In the genomic region with DNA sequence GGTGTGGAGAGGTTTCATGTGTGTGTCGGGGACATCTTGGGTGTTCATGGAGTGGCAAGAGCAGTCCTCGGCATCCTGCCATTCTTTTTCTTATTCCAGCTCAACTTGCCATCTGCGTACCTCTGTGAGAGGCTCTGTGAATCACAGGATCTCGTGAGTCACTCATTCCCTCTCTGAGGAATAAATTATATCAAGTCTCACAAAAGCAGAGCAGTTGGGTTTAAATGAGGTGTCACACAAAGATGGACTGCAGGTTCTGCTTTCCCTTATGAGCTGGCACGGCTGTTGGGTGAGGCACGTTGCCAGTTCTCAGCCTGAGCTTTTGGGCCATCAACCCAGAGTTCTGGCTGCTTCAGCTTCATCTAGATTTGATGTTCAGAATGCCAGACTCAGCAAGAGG, we compare ENCODE assay signal across 16 cellular contexts. TPM values are rescaled to one million over a fixed set of nuclear protein-coding genes. Genes with fewer than 3 reads are reported as not detected.
DNase-seq lines count a peak whose midpoint lies in the region; ATAC-seq and TF ChIP-seq lines count a peak whose summit lies in the region.
"Had no signal": no experiment of that assay in that cellular context is flagged by ENCODE, and none has a peak within 500 bp of the region (broad histone marks: within the 10 kb centered on the region; RNA-seq: fewer than 3 reads in every experiment).

No MANE protein-coding gene starts in this region.

- no peaks in the 10 kb centered on the region for H3K9me3 Mint-ChIP-seq in mesothelial cell of epicardium
- H3K9me3 Mint-ChIP-seq: activated naive CD4-positive, alpha-beta T cell treated with anti-CD3 and anti-CD28 coated beads, Interleukin-2, amount 10 ng/mL, durations not matched to agents 7 days and 5 days had no signal

- DNase-seq in DMS 273 treated with DMSO at 0.1 percent for 48 hours (lab: John Stamatoyannopoulos, UW), result peak; percentile 56
- DNase-seq in NCI-H446 (lab: John Stamatoyannopoulos, UW), result peak; percentile 74 to 94
- DNase-seq in dedifferentiated amniotic fluid mesenchymal stem cell (ENCODE audit: extremely low spot score), result peak; percentile 50
- peak; percentile 70 for DNase-seq in occipital lobe (lab: John Stamatoyannopoulos, UW)
- no peak for DNase-seq in left lobe of liver (ENCODE audit: low spot score)
- no peak for DNase-seq in NCI-H2081 treated with DMSO at 0.1 percent for 48 hours (lab: John Stamatoyannopoulos, UW)
- no peak for DNase-seq in NOMO-1 treated with DMSO at 0.1 percent for 48 hours (lab: John Stamatoyannopoulos, UW; ENCODE audit: unreplicated experiment)
- no peak for DNase-seq in mesothelial cell of epicardium (ENCODE audit: low spot score in 2 of 2, unreplicated experiment in 2 of 2)
- DNase-seq: activated CD4-positive, alpha-beta T cell treated with anti-CD3 and anti-CD28 coated beads, Interleukin-2, amount 50 U/mL, for 1 hour; activated naive CD4-positive, alpha-beta T cell treated with anti-CD3 and anti-CD28 coated beads, Interleukin-2, amount 10 ng/mL, durations not matched to agents 7 days and 5 days; DMS79 treated with DMSO at 0.1 percent for 48 hours; NCI-H1048; RPMI8226; spleen; stimulated activated naive CD4-positive, alpha-beta T cell treated with Interleukin-2 at 50 U/mL for 16 hours had no signal

- no peak for ATAC-seq in left lobe of liver
- ATAC-seq: gastroesophageal sphincter had no signal

- no peaks in the 10 kb centered on the region for H3K36me3 Mint-ChIP-seq in mesothelial cell of epicardium
- H3K36me3 Mint-ChIP-seq: activated naive CD4-positive, alpha-beta T cell treated with anti-CD3 and anti-CD28 coated beads, Interleukin-2, amount 10 ng/mL, durations not matched to agents 7 days and 5 days had no signal

- no peaks in the 10 kb centered on the region for H3K27me3 Mint-ChIP-seq in mesothelial cell of epicardium (ENCODE audit: low read depth)

- no peaks in the 10 kb centered on the region for H3K4me1 Mint-ChIP-seq in mesothelial cell of epicardium

- no peak overlapping the region for H3K4me3 Mint-ChIP-seq in mesothelial cell of epicardium
- H3K4me3 Mint-ChIP-seq: activated naive CD4-positive, alpha-beta T cell treated with anti-CD3 and anti-CD28 coated beads, Interleukin-2, amount 10 ng/mL, durations not matched to agents 7 days and 5 days had no signal

- no peak overlapping the region for H3K27ac Mint-ChIP-seq in mesothelial cell of epicardium
- H3K27ac Mint-ChIP-seq: activated naive CD4-positive, alpha-beta T cell treated with anti-CD3 and anti-CD28 coated beads, Interleukin-2, amount 10 ng/mL, durations not matched to agents 7 days and 5 days had no signal

- no peak for TF ChIP-seq CTCF in mesothelial cell of epicardium (IDR thresholded peaks at IDR 0.05; ENCODE audit: unreplicated experiment)

RNA-seq across cellular contexts. Expression of gene OCIAD2, which starts 6.8 kb away (rescaled TPM):
- total RNA-seq in occipital lobe, result 27.6 TPM
- total RNA-seq in left lobe of liver, result 58.0 TPM
- 72.4 to 76.0 TPM (median 73.1 TPM) in 3 replicates for total RNA-seq in mesothelial cell of epicardium

Comparison
In these comparisons a context has a peak if more than half of its experiments do, and no peak if none do; other contexts are left out.
1. DNase-seq: peak in DMS 273 treated with DMSO at 0.1 percent for 48 hours (single experiment), NCI-H446 (2 of 2), dedifferentiated amniotic fluid mesenchymal stem cell (single experiment) and occipital lobe (single experiment); none in left lobe of liver (single experiment), NCI-H2081 treated with DMSO at 0.1 percent for 48 hours (single experiment), NOMO-1 treated with DMSO at 0.1 percent for 48 hours (single experiment) and mesothelial cell of epicardium (0 of 2).